Comparison of ENCODE assay signal across 28 cellular contexts in the genomic region with DNA sequence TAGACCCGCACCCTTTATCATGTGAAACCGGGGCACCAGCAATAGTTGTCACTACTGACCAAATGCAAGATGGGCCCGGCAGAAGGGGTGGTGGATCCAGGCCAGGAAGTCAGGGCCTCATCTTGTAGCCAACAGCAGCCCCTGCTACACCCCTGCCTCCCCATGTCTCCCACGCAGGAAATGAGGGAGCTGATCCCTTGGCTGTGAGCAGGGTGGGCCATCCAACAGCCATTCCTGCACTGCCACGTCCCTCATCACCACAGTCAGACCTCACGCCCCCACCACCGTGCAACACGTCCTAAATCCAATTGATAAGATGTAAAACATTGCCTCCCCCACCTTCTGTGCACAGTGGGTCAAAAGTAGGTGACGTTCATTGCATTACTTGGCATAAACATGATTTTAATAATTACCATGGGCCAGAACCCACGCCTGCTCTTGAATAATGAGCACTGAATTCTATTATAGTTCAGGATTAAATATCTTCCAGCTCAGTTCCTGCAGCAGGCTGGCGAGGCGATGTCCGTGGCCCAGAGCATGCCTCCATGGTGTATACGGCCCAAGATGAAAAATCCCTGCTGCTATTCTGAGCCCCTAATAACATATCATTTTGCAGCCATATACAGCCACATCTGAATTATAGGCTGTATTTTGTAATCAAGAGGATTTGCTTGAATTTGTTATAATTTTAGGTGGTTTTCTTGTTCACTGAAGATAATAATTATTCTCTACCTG.
"Had no signal": no experiment of that assay in that cellular context is flagged by ENCODE, and none has a peak within 500 bp of the region (broad histone marks: within the 10 kb centered on the region; RNA-seq: fewer than 3 reads in every experiment).

No MANE protein-coding gene starts in this region.

- H3K9me3 ChIP-seq: body of pancreas, esophagus muscularis mucosa, gastroesophageal sphincter had no signal

- H3K27ac ChIP-seq: body of pancreas, esophagus muscularis mucosa, foreskin keratinocyte, gastroesophageal sphincter, WERI-Rb-1 had no signal

- H3K36me3 ChIP-seq: esophagus muscularis mucosa, gastroesophageal sphincter, WERI-Rb-1 had no signal

- H3K4me3 ChIP-seq: body of pancreas, esophagus muscularis mucosa, gastroesophageal sphincter had no signal

- FAIRE-seq: colon had no signal

- H3K27me3 ChIP-seq: body of pancreas, foreskin keratinocyte had no signal

- ATAC-seq: activated CD4-positive, CD25-positive, alpha-beta regulatory T cell treated with anti-CD3 and anti-CD28 coated beads, Interleukin-2, amount 50 U/mL, for 24 hours; activated CD8-positive, alpha-beta T cell treated with anti-CD3 and anti-CD28 coated beads for 36 hours; body of pancreas; effector memory CD8-positive, alpha-beta T cell; foreskin keratinocyte; gastroesophageal sphincter; T-cell had no signal

- DNase-seq: activated B cell treated with CpG ODN at 0.5 μM for 24 hours; activated CD4-positive, alpha-beta T cell treated with anti-CD3 and anti-CD28 coated beads for 48 hours; activated CD4-positive, alpha-beta T cell treated with anti-CD3 and anti-CD28 coated beads, Interleukin-2, amount 50 U/mL, for 1 hour; activated CD4-positive, alpha-beta T cell treated with anti-CD3 and anti-CD28 coated beads, Interleukin-2, amount 50 U/mL, for 48 hours; activated CD8-positive, alpha-beta memory T cell treated with anti-CD3 and anti-CD28 coated beads for 24 hours; activated CD8-positive, alpha-beta T cell treated with anti-CD3 and anti-CD28 coated beads for 36 hours; activated gamma-delta T cell treated with Interleukin-2 at 50 U/mL for 16 hours; activated naive CD4-positive, alpha-beta T cell treated with anti-CD3 and anti-CD28 coated beads, Interleukin-2, amount 50 U/mL, for 16 hours; activated naive CD4-positive, alpha-beta T cell treated with Interleukin-2 at 50 U/mL for 16 hours; activated T-cell treated with anti-CD3 and anti-CD28 coated beads, Interleukin-2, amount 50 U/mL, for 1 hour; activated T-cell treated with anti-CD3 and anti-CD28 coated beads, Interleukin-2, amount 50 U/mL, for 48 hours; amniotic stem cell; body of pancreas; caudate nucleus; cortex of kidney; dermis blood vessel endothelial cell; effector CD4-positive, alpha-beta T cell; effector memory CD8-positive, alpha-beta T cell; erythroblast; foreskin keratinocyte; SW 1271; T-cell; T1000; WERI-Rb-1 had no signal

- H3K4me1 ChIP-seq: body of pancreas, esophagus muscularis mucosa, foreskin keratinocyte, gastroesophageal sphincter had no signal
